In the genomic region with DNA sequence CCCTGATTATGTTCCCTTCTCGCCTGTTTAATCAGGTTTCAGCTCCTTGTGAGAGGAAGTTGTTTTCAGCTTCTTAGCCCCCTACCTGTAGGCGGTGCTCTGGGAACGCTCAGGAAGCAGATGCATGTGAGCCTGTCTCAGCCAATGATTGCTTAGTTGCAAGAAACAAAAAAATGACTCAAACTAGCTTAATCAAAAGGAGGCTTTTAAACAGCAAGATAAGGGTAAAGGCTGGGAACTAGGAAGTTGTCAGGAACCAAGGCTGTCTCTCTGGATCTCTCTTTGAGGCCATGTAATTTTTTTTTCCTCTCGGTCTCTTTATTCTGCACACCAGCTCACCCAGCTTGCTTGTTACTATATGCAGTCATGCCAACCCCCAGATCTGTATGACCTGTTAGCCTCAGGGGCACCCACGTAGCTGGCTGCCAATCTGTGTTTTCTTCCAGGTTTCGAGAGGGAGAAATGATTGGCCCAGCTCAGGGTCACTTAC, we compare ENCODE assay signal across 1 cellular context.
TF ChIP-seq lines count a peak whose summit lies in the region.

No MANE protein-coding gene starts in this region.

TF ChIP-seq in H1, 55 proteins besides CTCF, POLR2A, EP300 and RAD21 (continued from another document):
- TF ChIP-seq, protein P1, sequence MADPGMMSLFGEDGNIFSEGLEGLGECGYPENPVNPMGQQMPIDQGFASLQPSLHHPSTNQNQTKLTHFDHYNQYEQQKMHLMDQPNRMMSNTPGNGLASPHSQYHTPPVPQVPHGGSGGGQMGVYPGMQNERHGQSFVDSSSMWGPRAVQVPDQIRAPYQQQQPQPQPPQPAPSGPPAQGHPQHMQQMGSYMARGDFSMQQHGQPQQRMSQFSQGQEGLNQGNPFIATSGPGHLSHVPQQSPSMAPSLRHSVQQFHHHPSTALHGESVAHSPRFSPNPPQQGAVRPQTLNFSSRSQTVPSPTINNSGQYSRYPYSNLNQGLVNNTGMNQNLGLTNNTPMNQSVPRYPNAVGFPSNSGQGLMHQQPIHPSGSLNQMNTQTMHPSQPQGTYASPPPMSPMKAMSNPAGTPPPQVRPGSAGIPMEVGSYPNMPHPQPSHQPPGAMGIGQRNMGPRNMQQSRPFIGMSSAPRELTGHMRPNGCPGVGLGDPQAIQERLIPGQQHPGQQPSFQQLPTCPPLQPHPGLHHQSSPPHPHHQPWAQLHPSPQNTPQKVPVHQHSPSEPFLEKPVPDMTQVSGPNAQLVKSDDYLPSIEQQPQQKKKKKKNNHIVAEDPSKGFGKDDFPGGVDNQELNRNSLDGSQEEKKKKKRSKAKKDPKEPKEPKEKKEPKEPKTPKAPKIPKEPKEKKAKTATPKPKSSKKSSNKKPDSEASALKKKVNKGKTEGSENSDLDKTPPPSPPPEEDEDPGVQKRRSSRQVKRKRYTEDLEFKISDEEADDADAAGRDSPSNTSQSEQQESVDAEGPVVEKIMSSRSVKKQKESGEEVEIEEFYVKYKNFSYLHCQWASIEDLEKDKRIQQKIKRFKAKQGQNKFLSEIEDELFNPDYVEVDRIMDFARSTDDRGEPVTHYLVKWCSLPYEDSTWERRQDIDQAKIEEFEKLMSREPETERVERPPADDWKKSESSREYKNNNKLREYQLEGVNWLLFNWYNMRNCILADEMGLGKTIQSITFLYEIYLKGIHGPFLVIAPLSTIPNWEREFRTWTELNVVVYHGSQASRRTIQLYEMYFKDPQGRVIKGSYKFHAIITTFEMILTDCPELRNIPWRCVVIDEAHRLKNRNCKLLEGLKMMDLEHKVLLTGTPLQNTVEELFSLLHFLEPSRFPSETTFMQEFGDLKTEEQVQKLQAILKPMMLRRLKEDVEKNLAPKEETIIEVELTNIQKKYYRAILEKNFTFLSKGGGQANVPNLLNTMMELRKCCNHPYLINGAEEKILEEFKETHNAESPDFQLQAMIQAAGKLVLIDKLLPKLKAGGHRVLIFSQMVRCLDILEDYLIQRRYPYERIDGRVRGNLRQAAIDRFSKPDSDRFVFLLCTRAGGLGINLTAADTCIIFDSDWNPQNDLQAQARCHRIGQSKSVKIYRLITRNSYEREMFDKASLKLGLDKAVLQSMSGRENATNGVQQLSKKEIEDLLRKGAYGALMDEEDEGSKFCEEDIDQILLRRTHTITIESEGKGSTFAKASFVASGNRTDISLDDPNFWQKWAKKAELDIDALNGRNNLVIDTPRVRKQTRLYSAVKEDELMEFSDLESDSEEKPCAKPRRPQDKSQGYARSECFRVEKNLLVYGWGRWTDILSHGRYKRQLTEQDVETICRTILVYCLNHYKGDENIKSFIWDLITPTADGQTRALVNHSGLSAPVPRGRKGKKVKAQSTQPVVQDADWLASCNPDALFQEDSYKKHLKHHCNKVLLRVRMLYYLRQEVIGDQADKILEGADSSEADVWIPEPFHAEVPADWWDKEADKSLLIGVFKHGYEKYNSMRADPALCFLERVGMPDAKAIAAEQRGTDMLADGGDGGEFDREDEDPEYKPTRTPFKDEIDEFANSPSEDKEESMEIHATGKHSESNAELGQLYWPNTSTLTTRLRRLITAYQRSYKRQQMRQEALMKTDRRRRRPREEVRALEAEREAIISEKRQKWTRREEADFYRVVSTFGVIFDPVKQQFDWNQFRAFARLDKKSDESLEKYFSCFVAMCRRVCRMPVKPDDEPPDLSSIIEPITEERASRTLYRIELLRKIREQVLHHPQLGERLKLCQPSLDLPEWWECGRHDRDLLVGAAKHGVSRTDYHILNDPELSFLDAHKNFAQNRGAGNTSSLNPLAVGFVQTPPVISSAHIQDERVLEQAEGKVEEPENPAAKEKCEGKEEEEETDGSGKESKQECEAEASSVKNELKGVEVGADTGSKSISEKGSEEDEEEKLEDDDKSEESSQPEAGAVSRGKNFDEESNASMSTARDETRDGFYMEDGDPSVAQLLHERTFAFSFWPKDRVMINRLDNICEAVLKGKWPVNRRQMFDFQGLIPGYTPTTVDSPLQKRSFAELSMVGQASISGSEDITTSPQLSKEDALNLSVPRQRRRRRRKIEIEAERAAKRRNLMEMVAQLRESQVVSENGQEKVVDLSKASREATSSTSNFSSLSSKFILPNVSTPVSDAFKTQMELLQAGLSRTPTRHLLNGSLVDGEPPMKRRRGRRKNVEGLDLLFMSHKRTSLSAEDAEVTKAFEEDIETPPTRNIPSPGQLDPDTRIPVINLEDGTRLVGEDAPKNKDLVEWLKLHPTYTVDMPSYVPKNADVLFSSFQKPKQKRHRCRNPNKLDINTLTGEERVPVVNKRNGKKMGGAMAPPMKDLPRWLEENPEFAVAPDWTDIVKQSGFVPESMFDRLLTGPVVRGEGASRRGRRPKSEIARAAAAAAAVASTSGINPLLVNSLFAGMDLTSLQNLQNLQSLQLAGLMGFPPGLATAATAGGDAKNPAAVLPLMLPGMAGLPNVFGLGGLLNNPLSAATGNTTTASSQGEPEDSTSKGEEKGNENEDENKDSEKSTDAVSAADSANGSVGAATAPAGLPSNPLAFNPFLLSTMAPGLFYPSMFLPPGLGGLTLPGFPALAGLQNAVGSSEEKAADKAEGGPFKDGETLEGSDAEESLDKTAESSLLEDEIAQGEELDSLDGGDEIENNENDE (IDR thresholded peaks at IDR 0.05; ENCODE audit: insufficient replicate concordance, low read length): no peak
- TF ChIP-seq GTF2F1 (IDR thresholded peaks at IDR 0.05; ENCODE audit: borderline replicate concordance, low read depth, low read length) (no peak), RBBP5 (IDR thresholded peaks at IDR 0.05; ENCODE audit: borderline replicate concordance, low read depth, low read length) (no peak), ZNF274 (IDR thresholded peaks at IDR 0.05; ENCODE audit: borderline replicate concordance, extremely low read depth, low read length) (no peak), CHD1 (IDR thresholded peaks at IDR 0.05; ENCODE audit: low read depth, low read length) (no peak), KDM4A (IDR thresholded peaks at IDR 0.05; ENCODE audit: low read depth, low read length, severe bottlenecking) (no peak), SIRT6 (IDR thresholded peaks at IDR 0.05; ENCODE audit: low read length) (no peak), JUND (IDR thresholded peaks at IDR 0.05; ENCODE audit: low read length) (no peak), JUN (IDR thresholded peaks at IDR 0.05; ENCODE audit: low read depth, low read length) (no peak), ASH2L (IDR thresholded peaks at IDR 0.05; ENCODE audit: low read length) (no peak), POLR2AphosphoS5 (IDR thresholded peaks at IDR 0.05; ENCODE audit: low read depth, low read length) (no peak)
TF ChIP-seq in H1: peak in this region for 0.
